In the genomic region with DNA sequence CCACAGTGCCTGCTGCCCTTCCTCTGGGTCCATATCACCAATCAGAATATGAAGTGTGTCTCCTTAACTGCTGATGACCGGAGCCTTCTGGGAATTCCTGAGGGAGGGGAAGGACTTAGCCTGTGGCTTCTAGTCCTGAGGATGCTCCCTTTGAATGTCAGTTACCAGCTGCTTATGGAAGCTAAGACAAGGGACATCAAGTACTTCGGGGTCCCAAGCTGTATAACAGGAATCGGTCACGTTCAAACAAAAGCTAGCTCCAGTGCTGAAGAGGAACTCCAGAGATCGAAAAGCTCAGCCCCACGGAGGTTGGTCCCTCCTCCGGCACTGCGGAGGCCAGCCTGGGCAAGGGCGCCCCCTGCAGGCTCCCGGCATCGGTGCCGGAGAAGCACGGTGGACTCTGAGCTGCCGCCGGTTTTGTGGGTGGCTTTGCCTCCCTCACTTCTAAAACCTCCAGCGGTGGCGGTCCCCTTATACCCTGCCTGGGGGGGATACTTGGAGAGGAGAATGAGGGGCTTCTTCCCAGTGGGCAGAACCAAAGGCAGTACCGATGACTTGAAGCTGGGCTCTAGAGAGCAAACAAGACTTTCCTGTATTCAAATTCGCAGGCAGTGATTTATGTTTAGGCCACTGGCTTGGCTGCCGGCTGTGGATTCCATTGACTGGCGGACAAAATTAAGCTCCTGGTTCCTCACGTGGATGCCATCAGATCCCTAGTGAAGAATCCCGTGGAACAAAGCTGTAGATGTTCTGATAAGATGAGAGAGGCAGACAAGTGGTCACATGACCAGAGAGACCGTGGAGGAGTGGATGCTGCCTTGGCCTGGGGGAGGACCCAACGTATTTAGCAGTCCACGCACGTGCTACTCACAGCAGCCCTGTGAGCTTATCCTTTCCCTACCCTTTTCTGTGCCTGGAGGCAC, we compare ENCODE assay signal across 8 cellular contexts. TPM values are rescaled to one million over a fixed set of nuclear protein-coding genes. Genes with fewer than 3 reads are reported as not detected.
DNase-seq lines count a peak whose midpoint lies in the region; ATAC-seq and TF ChIP-seq lines count a peak whose summit lies in the region.

No MANE protein-coding gene starts in this region.

- H3K4me1 Mint-ChIP-seq in activated CD4-positive, alpha-beta memory T cell treated with anti-CD3 and anti-CD28 coated beads, Interleukin-2, amount 10 ng/mL, durations not matched to agents 7 days and 5 days = peaks cover 20% of the 10 kb centered on the region

- no peaks in the 10 kb centered on the region for H3K36me3 Mint-ChIP-seq in activated CD4-positive, alpha-beta memory T cell treated with anti-CD3 and anti-CD28 coated beads, Interleukin-2, amount 10 ng/mL, durations not matched to agents 7 days and 5 days (ENCODE audit: low read depth)

- H3K9me3 ChIP-seq in duodenal mucosa (ENCODE audit: control insufficient read depth in 1 of 2, low read length in 2 of 2) = no peaks in the 10 kb centered on the region
- H3K9me3 ChIP-seq in lower lobe of right lung = no peaks in the 10 kb centered on the region

- H3K27ac ChIP-seq in duodenal mucosa (ENCODE audit: low read depth, low read length) (no peak overlapping the region), lower lobe of right lung (peak overlapping the region; percentile 46)

- POLR2A ChIA-PET in activated CD4-positive, alpha-beta memory T cell treated with anti-CD3 and anti-CD28 coated beads, Interleukin-2, amount 10 ng/mL, durations not matched to agents 7 days and 5 days (lab: Charles Lee) = interaction anchor here (0.8 to 2.5 kb wide), 13 partner anchors 10 to 497 kb away, joined by 3 to 15 read pairs (median 5); partner anchors contain the start of genes MRPS10 and UBR2

- DNase-seq in AG08396 (ENCODE audit: low spot score) (peak; percentile 92), NCI-H748 (lab: John Stamatoyannopoulos, UW; ENCODE audit: unreplicated experiment) (peak; percentile 82), lower lobe of right lung (peak; percentile 89)
- DNase-seq in activated CD4-positive, alpha-beta memory T cell treated with anti-CD3 and anti-CD28 coated beads, Interleukin-2, amount 10 ng/mL, durations not matched to agents 7 days and 5 days = peak; percentile 88
- DNase-seq in stimulated activated CD4-positive, alpha-beta T cell treated with anti-CD3 and anti-CD28 coated beads, Interleukin-4, amount 100 ng/mL, for 4 hours = peak; percentile 79 to 90

- H3K4me3 Mint-ChIP-seq in activated CD4-positive, alpha-beta memory T cell treated with anti-CD3 and anti-CD28 coated beads, Interleukin-2, amount 10 ng/mL, durations not matched to agents 7 days and 5 days = peak overlapping the region; percentile 54

- H3K4me1 ChIP-seq in duodenal mucosa (ENCODE audit: control insufficient read depth in 1 of 2, insufficient read depth in 2 of 2, low read length in 2 of 2) (peaks cover 10 to 12% of the 10 kb centered on the region in 2 donors), lower lobe of right lung (peaks cover 7% of the 10 kb centered on the region)

- H3K27me3 ChIP-seq in duodenal mucosa (ENCODE audit: control insufficient read depth in 1 of 2, insufficient read depth in 2 of 2, low read length in 2 of 2) (no peaks in the 10 kb centered on the region), lower lobe of right lung (ENCODE audit: low read depth) (peaks cover 3% of the 10 kb centered on the region)

- peak overlapping the region; percentile 60 to 79 for H3K4me3 ChIP-seq in duodenal mucosa (ENCODE audit: low read depth in 1 of 2, low read length in 2 of 2)
- H3K4me3 ChIP-seq in lower lobe of right lung = peak overlapping the region; percentile 51

- CTCF ChIA-PET in activated CD4-positive, alpha-beta memory T cell treated with anti-CD3 and anti-CD28 coated beads, Interleukin-2, amount 10 ng/mL, durations not matched to agents 7 days and 5 days (lab: Charles Lee) = interaction anchor here (0.6 to 4.0 kb wide), 125 partner anchors 10 to 762 kb away, joined by 3 to 83 read pairs (median 5); partner anchors contain the start of genes BYSL, CNPY3, MED20 and MRPS10

- peak; percentile 98 for TF ChIP-seq CTCF in lower lobe of right lung (IDR thresholded peaks at IDR 0.05)

- peaks cover 4% of the 10 kb centered on the region for H3K27me3 Mint-ChIP-seq in activated CD4-positive, alpha-beta memory T cell treated with anti-CD3 and anti-CD28 coated beads, Interleukin-2, amount 10 ng/mL, durations not matched to agents 7 days and 5 days

- H3K9ac ChIP-seq in duodenal mucosa (ENCODE audit: low read depth in 1 of 2, low read length in 2 of 2) = peak overlapping the region; percentile 40 to 65

- peak overlapping the region; percentile 33 for H3K27ac Mint-ChIP-seq in activated CD4-positive, alpha-beta memory T cell treated with anti-CD3 and anti-CD28 coated beads, Interleukin-2, amount 10 ng/mL, durations not matched to agents 7 days and 5 days

- H3K36me3 ChIP-seq in duodenal mucosa (ENCODE audit: control insufficient read depth in 1 of 2, insufficient read depth in 2 of 2, low read length in 2 of 2) = no peaks in the 10 kb centered on the region
- no peaks in the 10 kb centered on the region for H3K36me3 ChIP-seq in lower lobe of right lung

- H3K9me3 Mint-ChIP-seq in activated CD4-positive, alpha-beta memory T cell treated with anti-CD3 and anti-CD28 coated beads, Interleukin-2, amount 10 ng/mL, durations not matched to agents 7 days and 5 days = no peaks in the 10 kb centered on the region

- ATAC-seq in GM19025 (IDR thresholded peaks at IDR 0.05; ENCODE audit: low read depth, unreplicated experiment) = peak; percentile 64
- ATAC-seq in HG03520 (IDR thresholded peaks at IDR 0.05; ENCODE audit: unreplicated experiment) = peak; percentile 85
- peak; percentile 99 for ATAC-seq in lower lobe of right lung

- intact Hi-C loops in lower lobe of right lung (cut with DNase I) = no loop called here

RNA-seq across cellular contexts. Expression of gene UBR2, which starts 16.2 kb away (rescaled TPM):
- total RNA-seq in activated CD4-positive, alpha-beta memory T cell treated with anti-CD3 and anti-CD28 coated beads, Interleukin-2, amount 10 ng/mL, durations not matched to agents 7 days and 5 days = 10 to 100 TPM; 34.0 to 36.2 TPM
- total RNA-seq in lower lobe of right lung = 39.6 TPM
